ENCODE assay signal across 8 cellular contexts in genomic region chr11:46361283-46362145, GRCh38. TPM values are rescaled to one million over a fixed set of nuclear protein-coding genes. Genes with fewer than 3 reads are reported as not detected.
DNase-seq lines count a peak whose midpoint lies in the region; ATAC-seq and TF ChIP-seq lines count a peak whose summit lies in the region.

No MANE protein-coding gene starts in this region.

- CTCF ChIA-PET in AG04449 (lab: Yijun Ruan, JAX), result interaction anchor here (1.0 to 27.5 kb wide), 11 partner anchors 2 to 262 kb away, joined by 3 to 498 read pairs (median 6); partner anchors contain the start of gene DGKZ

- 18 to 30% (median 18%) methylated on average over 25 to 26 of the region's 26 CpGs for WGBS in adipose tissue, 3 donors

- TF ChIP-seq POLR2A in GM19099 (IDR thresholded peaks at IDR 0.05; ENCODE audit: extremely low read depth, insufficient read length, low read depth), result peak; percentile 68

- H3K27ac ChIP-seq in SJCRH30 (peak overlapping the region; percentile 98), adipose tissue (ENCODE audit: low read depth, low read length) (peak overlapping the region; percentile 6)

- no peaks in the 10 kb centered on the region for H3K9me3 Mint-ChIP-seq in immature natural killer cell

- DNase-seq in AG04449 (ENCODE audit: low read depth, low spot score) (no peak), SJCRH30 (peak; percentile 84 to 86), immature natural killer cell (peak; percentile 62 to 68 (median 65)), NCI-H345 treated with DMSO at 0.1 percent for 48 hours (lab: John Stamatoyannopoulos, UW; ENCODE audit: unreplicated experiment) (no peak)
- peak; percentile 44 to 64 for DNase-seq in stimulated activated CD4-positive, alpha-beta T cell treated with anti-CD3 and anti-CD28 coated beads, Interleukin-15, amount 100 ng/mL, for 48 hours (ENCODE audit: low read depth in 2 of 2)

- no peaks in the 10 kb centered on the region for H3K27me3 ChIP-seq in SJCRH30

- H3K4me3 Mint-ChIP-seq in immature natural killer cell, result peak overlapping the region; percentile 83 to 94 (median 85)

- POLR2A ChIA-PET in AG04449 (lab: Yijun Ruan, JAX), result interaction anchor here (1.3 to 1.7 kb wide), 2 partner anchors 10 to 18 kb away, joined by 3 to 8 read pairs; no protein-coding TSS in a partner anchor

- no peaks in the 10 kb centered on the region for H3K9me3 ChIP-seq in SJCRH30 (replicated peaks)

- H3K4me1 ChIP-seq in SJCRH30, result peaks cover 39% of the 10 kb centered on the region

- H3K4me3 ChIP-seq in AG04449 (ENCODE audit: low read depth, low read length) (peak overlapping the region; percentile 37), SJCRH30 (peak overlapping the region; percentile 44)

- H3K36me3 Mint-ChIP-seq in immature natural killer cell, result no peaks in the 10 kb centered on the region

- no peak for TF ChIP-seq CTCF in AG04449 (IDR thresholded peaks at IDR 0.05; ENCODE audit: insufficient read depth, low read length, missing control alignments)

- peak; percentile 74 for ATAC-seq in HG03280 (IDR thresholded peaks at IDR 0.05; ENCODE audit: unreplicated experiment)

- H3K27ac Mint-ChIP-seq in immature natural killer cell, result peak overlapping the region; percentile 85 to 95 (median 92)

- peaks cover 1 to 8% (median 4%) of the 10 kb centered on the region in 3 donors for H3K27me3 Mint-ChIP-seq in immature natural killer cell (ENCODE audit: low read depth in 3 of 3)

- H3K36me3 ChIP-seq in SJCRH30, result no peaks in the 10 kb centered on the region

- H3K4me1 Mint-ChIP-seq in immature natural killer cell, result peaks cover 84 to 86% of the 10 kb centered on the region in 2 donors

RNA-seq across cellular contexts. Expression of gene DGKZ, which starts 14.3 kb away (rescaled TPM):
- total RNA-seq in SJCRH30 (2014; rRNA removed; shearing (Covaris generic)), result 34.2 and 42.1 TPM in 2 replicates
- 10 to 100 TPM; 33.4 to 50.0 (median 46.5) TPM for polyA plus RNA-seq in adipose tissue
- polyA plus RNA-seq in immature natural killer cell, result 100 to 1,000 TPM in 1 of 3 donors, 10 to 100 TPM in 2; 40.7 to 120 (median 63.6) TPM

RNA-seq across cellular contexts. Expression of gene MDK, which starts 20.0 kb away (rescaled TPM):
- 122 and 142 TPM in 2 replicates for total RNA-seq in SJCRH30 (2014; rRNA removed; shearing (Covaris generic))
- polyA plus RNA-seq in adipose tissue, result 10 to 100 TPM; 12.8 to 18.6 (median 17.7) TPM
- under 1 TPM in 1 of 3 donors, not detected in 2; 0.44 TPM for polyA plus RNA-seq in immature natural killer cell

RNA-seq across cellular contexts. Expression of gene CHRM4, which starts 30.1 kb away (rescaled TPM):
- 0.81 and 0.97 TPM in 2 replicates for total RNA-seq in SJCRH30 (2014; rRNA removed; shearing (Covaris generic))
- under 1 TPM in 2 of 3 donors, not detected in 1; 0.08 to 0.09 TPM for polyA plus RNA-seq in adipose tissue
- under 1 TPM in 2 of 3 donors, not detected in 1; 0.31 to 0.51 TPM for polyA plus RNA-seq in immature natural killer cell

Comparison
In these comparisons a context has a peak if more than half of its experiments do, and no peak if none do; other contexts are left out.
1. DNase-seq: peak in SJCRH30 (2 of 2), immature natural killer cell (3 of 3) and stimulated activated CD4-positive, alpha-beta T cell treated with anti-CD3 and anti-CD28 coated beads, Interleukin-15, amount 100 ng/mL, for 48 hours (2 of 2); none in AG04449 (single experiment) and NCI-H345 treated with DMSO at 0.1 percent for 48 hours (single experiment).
2. RNA of gene MDK, which starts 20.0 kb away (polyA plus RNA-seq): 12.8 to 18.6 TPM in adipose tissue; 0.44 TPM in immature natural killer cell; every median in the first group is over 4 times any median in the second.